Comparison of ENCODE assay signal across 32 cellular contexts in the genomic region with DNA sequence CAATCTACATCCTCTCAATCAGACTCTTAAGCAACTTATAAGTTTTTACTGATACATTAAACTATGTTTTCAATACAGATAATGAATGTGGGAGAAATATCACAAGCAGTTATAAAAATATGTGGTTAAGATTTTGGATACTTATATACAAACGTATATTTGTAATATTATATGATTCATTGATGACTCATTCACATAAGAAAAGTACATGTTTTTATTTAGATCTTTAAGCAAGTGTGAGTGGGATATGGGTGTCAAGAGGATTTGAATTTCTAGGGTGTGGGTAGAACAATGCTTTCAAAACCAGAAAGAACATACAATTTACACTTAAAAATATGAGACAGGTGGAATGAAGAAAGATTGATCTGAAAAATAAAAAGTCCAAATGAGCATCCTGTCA. TPM values are rescaled to one million over a fixed set of nuclear protein-coding genes. Genes with fewer than 3 reads are reported as not detected.
"Had no signal": no experiment of that assay in that cellular context is flagged by ENCODE, and none has a peak within 500 bp of the region (broad histone marks: within the 10 kb centered on the region; RNA-seq: fewer than 3 reads in every experiment).

No MANE protein-coding gene starts in this region.

- H2AFZ ChIP-seq: neural progenitor cell, parathyroid adenoma had no signal

- H3K27me3 ChIP-seq: neural progenitor cell, ovary, right lobe of liver, sigmoid colon, stomach, thyroid gland, tibial nerve, upper lobe of left lung, vagina had no signal

- H3K27ac Mint-ChIP-seq: naive thymus-derived CD8-positive, alpha-beta T cell; nephron; neural progenitor cell; progenitor cell of endocrine pancreas; stimulated activated effector memory CD8-positive, alpha-beta T cell treated with anti-CD3 and anti-CD28 coated beads, Interleukin-12 subunit alpha, Interleukin-12 subunit beta, amount 100 ng/mL, for 72 hours; stimulated activated naive B cell treated with anti-CD40 and anti-IgM and Interleukin-4, amounts not matched to agents 10 μg/mL and 1 μg/mL and 100 μg/mL, for 72 hours; stimulated activated naive CD8-positive, alpha-beta T cell treated with anti-CD3 and anti-CD28 coated beads, Interleukin-15, Interleukin-2, amounts not matched to agents 100 ng/mL and 50 ng/mL, for 24 hours had no signal

- H3K9me3 ChIP-seq: ovary, psoas muscle, right lobe of liver, thoracic aorta, thyroid gland, vagina had no signal

- H3K36me3 Mint-ChIP-seq: naive thymus-derived CD8-positive, alpha-beta T cell; neural progenitor cell; stimulated activated effector memory CD8-positive, alpha-beta T cell treated with anti-CD3 and anti-CD28 coated beads, Interleukin-12 subunit alpha, Interleukin-12 subunit beta, amount 100 ng/mL, for 72 hours had no signal

- H3K79me2 ChIP-seq: parathyroid adenoma had no signal

- H3K4me1 Mint-ChIP-seq: naive thymus-derived CD8-positive, alpha-beta T cell; nephron; neural progenitor cell; stimulated activated effector memory CD8-positive, alpha-beta T cell treated with anti-CD3 and anti-CD28 coated beads, Interleukin-12 subunit alpha, Interleukin-12 subunit beta, amount 100 ng/mL, for 72 hours; stimulated activated naive B cell treated with anti-CD40 and anti-IgM and Interleukin-4, amounts not matched to agents 10 μg/mL and 1 μg/mL and 100 μg/mL, for 72 hours had no signal

- H3K36me3 ChIP-seq: neural progenitor cell, ovary, right lobe of liver, sigmoid colon, stomach, thoracic aorta, thyroid gland, tibial nerve, upper lobe of left lung, vagina had no signal

- ATAC-seq: naive thymus-derived CD8-positive, alpha-beta T cell; psoas muscle; right cardiac atrium; stimulated activated effector memory CD8-positive, alpha-beta T cell treated with anti-CD3 and anti-CD28 coated beads, Interleukin-12 subunit alpha, Interleukin-12 subunit beta, amount 100 ng/mL, for 72 hours; stimulated activated naive B cell treated with anti-CD40 and anti-IgM and Interleukin-4, amounts not matched to agents 10 μg/mL and 1 μg/mL and 100 μg/mL, for 72 hours had no signal

- H3K4me1 ChIP-seq: neural progenitor cell, parathyroid adenoma, psoas muscle, right lobe of liver, sigmoid colon, stomach, thyroid gland, tibial nerve, upper lobe of left lung, vagina had no signal

- H3K27me3 Mint-ChIP-seq: progenitor cell of endocrine pancreas; stimulated activated naive B cell treated with anti-CD40 and anti-IgM and Interleukin-4, amounts not matched to agents 10 μg/mL and 1 μg/mL and 100 μg/mL, for 72 hours; stimulated activated naive CD8-positive, alpha-beta T cell treated with anti-CD3 and anti-CD28 coated beads, Interleukin-15, Interleukin-2, amounts not matched to agents 100 ng/mL and 50 ng/mL, for 24 hours had no signal

- FAIRE-seq: small intestine, urothelium cell line had no signal

- H3K4me3 Mint-ChIP-seq: naive thymus-derived CD8-positive, alpha-beta T cell; nephron; neural progenitor cell; stimulated activated effector memory CD8-positive, alpha-beta T cell treated with anti-CD3 and anti-CD28 coated beads, Interleukin-12 subunit alpha, Interleukin-12 subunit beta, amount 100 ng/mL, for 72 hours; stimulated activated naive B cell treated with anti-CD40 and anti-IgM and Interleukin-4, amounts not matched to agents 10 μg/mL and 1 μg/mL and 100 μg/mL, for 72 hours; stimulated activated naive CD8-positive, alpha-beta T cell treated with anti-CD3 and anti-CD28 coated beads, Interleukin-15, Interleukin-2, amounts not matched to agents 100 ng/mL and 50 ng/mL, for 24 hours had no signal

- H3K4me3 ChIP-seq: neural progenitor cell, ovary, psoas muscle, right lobe of liver, sigmoid colon, stomach, thoracic aorta, thyroid gland, tibial nerve, upper lobe of left lung, vagina had no signal

- H3K27ac ChIP-seq: neural progenitor cell, ovary, parathyroid adenoma, psoas muscle, right lobe of liver, sigmoid colon, stomach, thoracic aorta, thyroid gland, tibial nerve, upper lobe of left lung, vagina had no signal

- H3K4me2 ChIP-seq: neural progenitor cell had no signal

- DNase-seq: naive thymus-derived CD8-positive, alpha-beta T cell; occipital lobe; ovary; posterior cingulate gyrus; psoas muscle; right cardiac atrium; right lobe of liver; sigmoid colon; stimulated activated CD4-positive, alpha-beta T cell treated with anti-CD3 and anti-CD28 coated beads, Interleukin-15, amount 100 ng/mL, for 24 hours; stimulated activated CD4-positive, alpha-beta T cell treated with anti-CD3 and anti-CD28 coated beads, Interleukin-2, amount 100 ng/mL, for 24 hours; stimulated activated CD4-positive, alpha-beta T cell treated with anti-CD3 and anti-CD28 coated beads, Interleukin-2, amount 100 ng/mL, for 48 hours; stimulated activated CD4-positive, alpha-beta T cell treated with anti-CD3 and anti-CD28 coated beads, Interleukin-4, amount 100 ng/mL, for 24 hours; stimulated activated naive B cell treated with anti-CD40 and anti-IgM and Interleukin-4, amounts not matched to agents 10 μg/mL and 1 μg/mL and 100 μg/mL, for 72 hours; stimulated activated naive CD4-positive, alpha-beta T cell treated with Interleukin-2 at 50 U/mL for 16 hours; stomach; thyroid gland; trophoblast cell; upper lobe of left lung had no signal

- H3K9ac ChIP-seq: neural progenitor cell, parathyroid adenoma had no signal

RNA-seq across cellular contexts. Expression of gene ISL1, which starts 36.1 kb away (rescaled TPM):
- total RNA-seq: naive thymus-derived CD8-positive, alpha-beta T cell; occipital lobe; osteoblast; ovary; psoas muscle; renal cortical epithelial cell; right cardiac atrium; right lobe of liver; subcutaneous adipose tissue; thoracic aorta; tibial nerve; upper lobe of left lung had no signal
- polyA plus RNA-seq: naive thymus-derived CD8-positive, alpha-beta T cell; ovary; right cardiac atrium had no signal
